21 cellular contexts compared by ENCODE assay signal in the genomic region with DNA sequence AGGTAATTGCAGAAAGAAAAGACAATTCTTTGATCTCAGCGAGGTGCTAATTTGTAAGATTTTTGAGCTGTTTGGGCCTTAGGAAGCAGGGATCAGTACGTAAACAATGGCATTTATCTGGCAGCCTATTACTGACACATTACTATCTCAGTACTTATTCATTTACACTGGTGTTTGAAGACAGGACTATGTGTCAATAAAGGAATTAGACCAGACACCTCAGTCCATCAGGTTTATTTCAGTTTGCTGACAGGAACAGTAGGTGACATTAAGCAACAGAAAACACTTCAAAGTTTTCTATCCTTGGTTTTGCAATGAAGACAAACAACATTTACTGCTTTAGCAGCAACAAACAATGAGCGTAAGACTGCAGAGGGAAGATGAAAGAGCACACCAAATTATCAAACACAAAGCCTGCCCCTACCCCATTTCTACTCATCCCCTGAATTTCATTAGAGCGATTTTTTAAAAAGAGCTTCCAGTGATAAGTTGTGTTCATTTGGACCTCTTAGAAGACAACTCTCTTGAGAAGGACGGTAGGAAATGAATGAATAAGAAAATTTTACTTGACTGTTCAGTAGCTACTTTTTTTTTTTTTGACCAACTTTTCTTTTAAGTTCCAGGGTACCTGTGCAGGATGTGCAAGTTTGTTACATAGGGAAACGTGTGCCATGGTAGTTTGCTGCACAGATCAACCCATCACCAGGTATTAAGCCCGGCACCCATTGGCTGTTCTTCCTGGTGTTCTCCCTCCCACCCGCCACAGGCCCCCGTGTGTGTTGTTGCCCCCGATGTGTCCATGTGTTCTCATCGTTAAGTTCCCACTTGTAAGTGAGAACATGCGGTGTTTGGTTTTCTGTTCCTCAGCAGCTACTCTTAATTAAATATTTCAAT.
DNase-seq lines count a peak whose midpoint lies in the region; ATAC-seq and TF ChIP-seq lines count a peak whose summit lies in the region.
"Had no signal": no experiment of that assay in that cellular context is flagged by ENCODE, and none has a peak within 500 bp of the region (broad histone marks: within the 10 kb centered on the region; RNA-seq: fewer than 3 reads in every experiment).

No MANE protein-coding gene starts in this region.

- ATAC-seq in GM23338, result no peak; the same call in 2 of the 3 replicates
- ATAC-seq in RWPE2 (ENCODE audit: low read depth), result peak; percentile 8; the same call in 1 of the 3 replicates
- peak; percentile 65 for ATAC-seq in left ventricle myocardium superior
- ATAC-seq in HG02678 (IDR thresholded peaks at IDR 0.05; ENCODE audit: unreplicated experiment), result no peak
- ATAC-seq: left lobe of liver; stimulated activated memory B cell treated with anti-CD40 and anti-IgM and Interleukin-4, amounts not matched to agents 10 μg/mL and 1 μg/mL and 100 μg/mL, for 72 hours had no signal

- peak overlapping the region; percentile 30; the same call in 1 of the 2 replicates for H3K27ac ChIP-seq in 22Rv1
- no peak overlapping the region for H3K27ac ChIP-seq in GM23338 (ENCODE audit: low read depth)
- peak overlapping the region; percentile 100 for H3K27ac ChIP-seq in RWPE2 (ENCODE audit: poor library complexity, severe bottlenecking)

- no peak overlapping the region for H2AFZ ChIP-seq in GM23338

- no peaks in the 10 kb centered on the region for H3F3A ChIP-seq in GM23338 (replicated peaks; ENCODE audit: low read depth)

- H3K27me3 Mint-ChIP-seq in GM23338 (ENCODE audit: insufficient read depth, low read depth, poor library complexity), result no peaks in the 10 kb centered on the region
- H3K27me3 Mint-ChIP-seq: activated naive CD8-positive, alpha-beta T cell treated with anti-CD3 and anti-CD28 coated beads for 36 hours; stimulated activated memory B cell treated with anti-CD40 and anti-IgM and Interleukin-4, amounts not matched to agents 10 μg/mL and 1 μg/mL and 100 μg/mL, for 72 hours had no signal

- peak overlapping the region; percentile 57 for H3K4me2 ChIP-seq in GM23338

- DNase-seq in GM23338 (ENCODE audit: low spot score), result peak; percentile 23
- no peak for DNase-seq in RWPE2 (ENCODE audit: low spot score)
- DNase-seq in left ventricle myocardium superior, result no peak
- DNase-seq in NCI-H1417 treated with DMSO at 0.1 percent for 48 hours (lab: John Stamatoyannopoulos, UW), result no peak
- no peak for DNase-seq in midbrain (lab: John Stamatoyannopoulos, UW)
- DNase-seq in NCI-H345 (lab: John Stamatoyannopoulos, UW), result no peak
- DNase-seq: activated CD4-positive, alpha-beta T cell treated with anti-CD3 and anti-CD28 coated beads, Interleukin-2, amount 50 U/mL, for 4 hours; activated CD8-positive, alpha-beta memory T cell treated with anti-CD3 and anti-CD28 coated beads, Interleukin-2, amount 50 U/mL, for 4 hours; activated naive CD8-positive, alpha-beta T cell treated with anti-CD3 and anti-CD28 coated beads for 36 hours; head of caudate nucleus; NCI-H1092; NCI-H2081 treated with DMSO at 0.1 percent for 48 hours; NCI-H510A; small intestine; T-helper 9 cell had no signal

- no peaks in the 10 kb centered on the region for H3K9me3 Mint-ChIP-seq in GM23338
- H3K9me3 Mint-ChIP-seq: activated naive CD8-positive, alpha-beta T cell treated with anti-CD3 and anti-CD28 coated beads for 36 hours; stimulated activated memory B cell treated with anti-CD40 and anti-IgM and Interleukin-4, amounts not matched to agents 10 μg/mL and 1 μg/mL and 100 μg/mL, for 72 hours had no signal

- no peaks in the 10 kb centered on the region for H3K36me3 ChIP-seq in GM23338 (ENCODE audit: insufficient read depth)
- H3K36me3 ChIP-seq in RWPE2 (ENCODE audit: low read depth), result peaks cover 59% of the 10 kb centered on the region

- H3K36me3 Mint-ChIP-seq in GM23338 (ENCODE audit: low read depth), result no peaks in the 10 kb centered on the region
- H3K36me3 Mint-ChIP-seq: activated naive CD8-positive, alpha-beta T cell treated with anti-CD3 and anti-CD28 coated beads for 36 hours; CD14-positive monocyte; stimulated activated memory B cell treated with anti-CD40 and anti-IgM and Interleukin-4, amounts not matched to agents 10 μg/mL and 1 μg/mL and 100 μg/mL, for 72 hours had no signal

- H3K4me3 Mint-ChIP-seq in GM23338, result no peak overlapping the region
- H3K4me3 Mint-ChIP-seq: activated naive CD8-positive, alpha-beta T cell treated with anti-CD3 and anti-CD28 coated beads for 36 hours; CD14-positive monocyte; stimulated activated memory B cell treated with anti-CD40 and anti-IgM and Interleukin-4, amounts not matched to agents 10 μg/mL and 1 μg/mL and 100 μg/mL, for 72 hours had no signal

- no peaks in the 10 kb centered on the region for H4K20me1 ChIP-seq in GM23338 (replicated peaks; ENCODE audit: insufficient read depth)

- no peaks in the 10 kb centered on the region for H3K9me3 ChIP-seq in RWPE2 (ENCODE audit: severe bottlenecking)

- H3K27me3 ChIP-seq in GM23338 (ENCODE audit: insufficient read depth), result no peaks in the 10 kb centered on the region
- no peaks in the 10 kb centered on the region for H3K27me3 ChIP-seq in RWPE2 (ENCODE audit: insufficient read depth, poor library complexity, severe bottlenecking)

- H3K27ac Mint-ChIP-seq in GM23338, result no peak overlapping the region
- H3K27ac Mint-ChIP-seq: activated naive CD8-positive, alpha-beta T cell treated with anti-CD3 and anti-CD28 coated beads for 36 hours; CD14-positive monocyte; progenitor cell of endocrine pancreas; stimulated activated memory B cell treated with anti-CD40 and anti-IgM and Interleukin-4, amounts not matched to agents 10 μg/mL and 1 μg/mL and 100 μg/mL, for 72 hours had no signal

- intact Hi-C loops in left ventricle myocardium superior (cut with micrococcal nuclease), result no loop called here

- no peaks in the 10 kb centered on the region for H3K79me2 ChIP-seq in GM23338 (replicated peaks; ENCODE audit: insufficient read depth)

- H3K4me3 ChIP-seq in GM23338, result no peak overlapping the region
- H3K4me3 ChIP-seq in RWPE2 (ENCODE audit: severe bottlenecking), result peak overlapping the region; percentile 43

- H3K9me2 ChIP-seq in GM23338 (ENCODE audit: insufficient read depth), result no peaks in the 10 kb centered on the region

- peaks cover 10% of the 10 kb centered on the region for H3K4me1 Mint-ChIP-seq in GM23338
- H3K4me1 Mint-ChIP-seq: activated naive CD8-positive, alpha-beta T cell treated with anti-CD3 and anti-CD28 coated beads for 36 hours; CD14-positive monocyte; stimulated activated memory B cell treated with anti-CD40 and anti-IgM and Interleukin-4, amounts not matched to agents 10 μg/mL and 1 μg/mL and 100 μg/mL, for 72 hours had no signal

- H3K4me1 ChIP-seq in GM23338 (ENCODE audit: insufficient read depth), result peaks cover 9% of the 10 kb centered on the region; the same call in 1 of the 2 replicates
- peaks cover 49% of the 10 kb centered on the region for H3K4me1 ChIP-seq in RWPE2 (ENCODE audit: insufficient read depth, poor library complexity, severe bottlenecking)

- no peak for TF ChIP-seq CTCF in 22Rv1 (IDR thresholded peaks at IDR 0.05)
- TF ChIP-seq CTCF in GM23338 (conservative IDR thresholded peaks at IDR 0.05; ENCODE audit: low read depth in 2 of 2), result no peak
- TF ChIP-seq CTCF in RWPE2 (IDR thresholded peaks at IDR 0.05; ENCODE audit: poor library complexity, severe bottlenecking), result no peak

TF ChIP-seq in GM23338, 12 proteins besides CTCF, POLR2A, EP300 and RAD21:
- TF ChIP-seq EZH2 (IDR thresholded peaks at IDR 0.05; ENCODE audit: low read depth, unreplicated experiment), result no peak

Comparison
In these comparisons a context has a peak if more than half of its experiments do, and no peak if none do; other contexts are left out.
1. ATAC-seq: peak in RWPE2 (single experiment) and left ventricle myocardium superior (single experiment); none in GM23338 (single experiment) and HG02678 (single experiment).